In genomic region chr7:100091411-100092181, GRCh38 we compare ENCODE assay signal across 1 cellular context.
TF ChIP-seq lines count a peak whose summit lies in the region.

No MANE protein-coding gene starts in this region.

TF ChIP-seq in H1, 55 proteins besides CTCF, POLR2A, EP300 and RAD21:
- TF ChIP-seq JUN (IDR thresholded peaks at IDR 0.05; ENCODE audit: low read depth, low read length) (no peak), BACH1 (IDR thresholded peaks at IDR 0.05; ENCODE audit: low read length) (no peak), CREB1 (IDR thresholded peaks at IDR 0.05) (no peak), SIN3A (conservative IDR thresholded peaks at IDR 0.05 in 1 of 2, IDR thresholded peaks at IDR 0.05 in 1 of 2; ENCODE audit: low read depth in 1 of 2, low read length in 2 of 2) (0 out of 4 replicates have a peak, but pooled peaks of 1 of the 2 experiments have one; percentile 67), SP4 (IDR thresholded peaks at IDR 0.05; ENCODE audit: low read length) (peak; percentile 76; the same call in 1 of the 2 replicates), TAF1 (IDR thresholded peaks at IDR 0.05; ENCODE audit: low read depth, low read length) (no peak), PHF8 (conservative IDR thresholded peaks at IDR 0.05; ENCODE audit: low read depth, low read length) (no peak), ATF3 (IDR thresholded peaks at IDR 0.05; ENCODE audit: insufficient read depth, low read depth, low read length) (no peak), SP2 (IDR thresholded peaks at IDR 0.05; ENCODE audit: low read length) (no peak), POLR2AphosphoS5 (IDR thresholded peaks at IDR 0.05; ENCODE audit: low read depth, low read length) (peak; percentile 96), RFX5 (IDR thresholded peaks at IDR 0.05; ENCODE audit: borderline replicate concordance, low read depth, low read length) (no peak), TBP (IDR thresholded peaks at IDR 0.05; ENCODE audit: low read depth, low read length) (no peak), EGR1 (IDR thresholded peaks at IDR 0.05; ENCODE audit: borderline replicate concordance, low read depth, low read length) (no peak), RXRA (IDR thresholded peaks at IDR 0.05; ENCODE audit: insufficient read depth, low read depth, low read length) (no peak), BRCA1 (IDR thresholded peaks at IDR 0.05; ENCODE audit: low read depth, low read length) (no peak), SIX5 (IDR thresholded peaks at IDR 0.05; ENCODE audit: low read depth, low read length) (no peak), HDAC6 (IDR thresholded peaks at IDR 0.05; ENCODE audit: low read depth, low read length) (no peak), CHD2 (IDR thresholded peaks at IDR 0.05; ENCODE audit: low read length) (peak; percentile 50), YY1 (IDR thresholded peaks at IDR 0.05; ENCODE audit: low read depth, low read length) (no peak), CBX5 (IDR thresholded peaks at IDR 0.05; ENCODE audit: low read depth, low read length) (no peak), SUZ12 (IDR thresholded peaks at IDR 0.05; ENCODE audit: low read length) (no peak), EZH2 (IDR thresholded peaks at IDR 0.05; ENCODE audit: low read depth, low read length, severe bottlenecking) (no peak), USF2 (IDR thresholded peaks at IDR 0.05; ENCODE audit: low read length) (0 out of 2 replicates have a peak, but pooled peaks have one; percentile 12), CHD1 (IDR thresholded peaks at IDR 0.05; ENCODE audit: low read depth, low read length) (no peak), SRF (IDR thresholded peaks at IDR 0.05; ENCODE audit: low read depth, low read length) (no peak), KDM4A (IDR thresholded peaks at IDR 0.05; ENCODE audit: low read depth, low read length, severe bottlenecking) (no peak), GTF2F1 (IDR thresholded peaks at IDR 0.05; ENCODE audit: borderline replicate concordance, low read depth, low read length) (no peak), TAF7 (optimal IDR thresholded peaks at IDR 0.05; ENCODE audit: borderline replicate concordance, low read depth, low read length) (peak; percentile 65), TCF12 (IDR thresholded peaks at IDR 0.05; ENCODE audit: low read depth, low read length) (no peak), CEBPB (IDR thresholded peaks at IDR 0.05; ENCODE audit: low read depth, low read length) (no peak), GABPA (IDR thresholded peaks at IDR 0.05; ENCODE audit: borderline replicate concordance, insufficient read depth, low read length) (no peak), RNF2 (IDR thresholded peaks at IDR 0.05; ENCODE audit: borderline replicate concordance, low read depth, low read length, missing control alignments, poor library complexity, severe bottlenecking) (no peak), POU5F1 (IDR thresholded peaks at IDR 0.05; ENCODE audit: low read depth, low read length) (no peak), HDAC2 (IDR thresholded peaks at IDR 0.05; ENCODE audit: borderline replicate concordance in 1 of 2, low read depth in 2 of 2, low read length in 2 of 2) (no peak), KDM1A (IDR thresholded peaks at IDR 0.05; ENCODE audit: borderline replicate concordance, low read length) (no peak), KDM5A (IDR thresholded peaks at IDR 0.05; ENCODE audit: low read length) (no peak), BCL11A (IDR thresholded peaks at IDR 0.05; ENCODE audit: low read depth in 2 of 2, low read length in 2 of 2) (no peak), ZNF274 (IDR thresholded peaks at IDR 0.05; ENCODE audit: borderline replicate concordance, extremely low read depth, low read length) (no peak)
- TF ChIP-seq, protein P1, sequence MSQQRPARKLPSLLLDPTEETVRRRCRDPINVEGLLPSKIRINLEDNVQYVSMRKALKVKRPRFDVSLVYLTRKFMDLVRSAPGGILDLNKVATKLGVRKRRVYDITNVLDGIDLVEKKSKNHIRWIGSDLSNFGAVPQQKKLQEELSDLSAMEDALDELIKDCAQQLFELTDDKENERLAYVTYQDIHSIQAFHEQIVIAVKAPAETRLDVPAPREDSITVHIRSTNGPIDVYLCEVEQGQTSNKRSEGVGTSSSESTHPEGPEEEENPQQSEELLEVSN (IDR thresholded peaks at IDR 0.05), result no peak
- TF ChIP-seq, protein P2, sequence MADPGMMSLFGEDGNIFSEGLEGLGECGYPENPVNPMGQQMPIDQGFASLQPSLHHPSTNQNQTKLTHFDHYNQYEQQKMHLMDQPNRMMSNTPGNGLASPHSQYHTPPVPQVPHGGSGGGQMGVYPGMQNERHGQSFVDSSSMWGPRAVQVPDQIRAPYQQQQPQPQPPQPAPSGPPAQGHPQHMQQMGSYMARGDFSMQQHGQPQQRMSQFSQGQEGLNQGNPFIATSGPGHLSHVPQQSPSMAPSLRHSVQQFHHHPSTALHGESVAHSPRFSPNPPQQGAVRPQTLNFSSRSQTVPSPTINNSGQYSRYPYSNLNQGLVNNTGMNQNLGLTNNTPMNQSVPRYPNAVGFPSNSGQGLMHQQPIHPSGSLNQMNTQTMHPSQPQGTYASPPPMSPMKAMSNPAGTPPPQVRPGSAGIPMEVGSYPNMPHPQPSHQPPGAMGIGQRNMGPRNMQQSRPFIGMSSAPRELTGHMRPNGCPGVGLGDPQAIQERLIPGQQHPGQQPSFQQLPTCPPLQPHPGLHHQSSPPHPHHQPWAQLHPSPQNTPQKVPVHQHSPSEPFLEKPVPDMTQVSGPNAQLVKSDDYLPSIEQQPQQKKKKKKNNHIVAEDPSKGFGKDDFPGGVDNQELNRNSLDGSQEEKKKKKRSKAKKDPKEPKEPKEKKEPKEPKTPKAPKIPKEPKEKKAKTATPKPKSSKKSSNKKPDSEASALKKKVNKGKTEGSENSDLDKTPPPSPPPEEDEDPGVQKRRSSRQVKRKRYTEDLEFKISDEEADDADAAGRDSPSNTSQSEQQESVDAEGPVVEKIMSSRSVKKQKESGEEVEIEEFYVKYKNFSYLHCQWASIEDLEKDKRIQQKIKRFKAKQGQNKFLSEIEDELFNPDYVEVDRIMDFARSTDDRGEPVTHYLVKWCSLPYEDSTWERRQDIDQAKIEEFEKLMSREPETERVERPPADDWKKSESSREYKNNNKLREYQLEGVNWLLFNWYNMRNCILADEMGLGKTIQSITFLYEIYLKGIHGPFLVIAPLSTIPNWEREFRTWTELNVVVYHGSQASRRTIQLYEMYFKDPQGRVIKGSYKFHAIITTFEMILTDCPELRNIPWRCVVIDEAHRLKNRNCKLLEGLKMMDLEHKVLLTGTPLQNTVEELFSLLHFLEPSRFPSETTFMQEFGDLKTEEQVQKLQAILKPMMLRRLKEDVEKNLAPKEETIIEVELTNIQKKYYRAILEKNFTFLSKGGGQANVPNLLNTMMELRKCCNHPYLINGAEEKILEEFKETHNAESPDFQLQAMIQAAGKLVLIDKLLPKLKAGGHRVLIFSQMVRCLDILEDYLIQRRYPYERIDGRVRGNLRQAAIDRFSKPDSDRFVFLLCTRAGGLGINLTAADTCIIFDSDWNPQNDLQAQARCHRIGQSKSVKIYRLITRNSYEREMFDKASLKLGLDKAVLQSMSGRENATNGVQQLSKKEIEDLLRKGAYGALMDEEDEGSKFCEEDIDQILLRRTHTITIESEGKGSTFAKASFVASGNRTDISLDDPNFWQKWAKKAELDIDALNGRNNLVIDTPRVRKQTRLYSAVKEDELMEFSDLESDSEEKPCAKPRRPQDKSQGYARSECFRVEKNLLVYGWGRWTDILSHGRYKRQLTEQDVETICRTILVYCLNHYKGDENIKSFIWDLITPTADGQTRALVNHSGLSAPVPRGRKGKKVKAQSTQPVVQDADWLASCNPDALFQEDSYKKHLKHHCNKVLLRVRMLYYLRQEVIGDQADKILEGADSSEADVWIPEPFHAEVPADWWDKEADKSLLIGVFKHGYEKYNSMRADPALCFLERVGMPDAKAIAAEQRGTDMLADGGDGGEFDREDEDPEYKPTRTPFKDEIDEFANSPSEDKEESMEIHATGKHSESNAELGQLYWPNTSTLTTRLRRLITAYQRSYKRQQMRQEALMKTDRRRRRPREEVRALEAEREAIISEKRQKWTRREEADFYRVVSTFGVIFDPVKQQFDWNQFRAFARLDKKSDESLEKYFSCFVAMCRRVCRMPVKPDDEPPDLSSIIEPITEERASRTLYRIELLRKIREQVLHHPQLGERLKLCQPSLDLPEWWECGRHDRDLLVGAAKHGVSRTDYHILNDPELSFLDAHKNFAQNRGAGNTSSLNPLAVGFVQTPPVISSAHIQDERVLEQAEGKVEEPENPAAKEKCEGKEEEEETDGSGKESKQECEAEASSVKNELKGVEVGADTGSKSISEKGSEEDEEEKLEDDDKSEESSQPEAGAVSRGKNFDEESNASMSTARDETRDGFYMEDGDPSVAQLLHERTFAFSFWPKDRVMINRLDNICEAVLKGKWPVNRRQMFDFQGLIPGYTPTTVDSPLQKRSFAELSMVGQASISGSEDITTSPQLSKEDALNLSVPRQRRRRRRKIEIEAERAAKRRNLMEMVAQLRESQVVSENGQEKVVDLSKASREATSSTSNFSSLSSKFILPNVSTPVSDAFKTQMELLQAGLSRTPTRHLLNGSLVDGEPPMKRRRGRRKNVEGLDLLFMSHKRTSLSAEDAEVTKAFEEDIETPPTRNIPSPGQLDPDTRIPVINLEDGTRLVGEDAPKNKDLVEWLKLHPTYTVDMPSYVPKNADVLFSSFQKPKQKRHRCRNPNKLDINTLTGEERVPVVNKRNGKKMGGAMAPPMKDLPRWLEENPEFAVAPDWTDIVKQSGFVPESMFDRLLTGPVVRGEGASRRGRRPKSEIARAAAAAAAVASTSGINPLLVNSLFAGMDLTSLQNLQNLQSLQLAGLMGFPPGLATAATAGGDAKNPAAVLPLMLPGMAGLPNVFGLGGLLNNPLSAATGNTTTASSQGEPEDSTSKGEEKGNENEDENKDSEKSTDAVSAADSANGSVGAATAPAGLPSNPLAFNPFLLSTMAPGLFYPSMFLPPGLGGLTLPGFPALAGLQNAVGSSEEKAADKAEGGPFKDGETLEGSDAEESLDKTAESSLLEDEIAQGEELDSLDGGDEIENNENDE (IDR thresholded peaks at IDR 0.05; ENCODE audit: insufficient replicate concordance, low read length), result peak; percentile 37
- TF ChIP-seq, protein P3, sequence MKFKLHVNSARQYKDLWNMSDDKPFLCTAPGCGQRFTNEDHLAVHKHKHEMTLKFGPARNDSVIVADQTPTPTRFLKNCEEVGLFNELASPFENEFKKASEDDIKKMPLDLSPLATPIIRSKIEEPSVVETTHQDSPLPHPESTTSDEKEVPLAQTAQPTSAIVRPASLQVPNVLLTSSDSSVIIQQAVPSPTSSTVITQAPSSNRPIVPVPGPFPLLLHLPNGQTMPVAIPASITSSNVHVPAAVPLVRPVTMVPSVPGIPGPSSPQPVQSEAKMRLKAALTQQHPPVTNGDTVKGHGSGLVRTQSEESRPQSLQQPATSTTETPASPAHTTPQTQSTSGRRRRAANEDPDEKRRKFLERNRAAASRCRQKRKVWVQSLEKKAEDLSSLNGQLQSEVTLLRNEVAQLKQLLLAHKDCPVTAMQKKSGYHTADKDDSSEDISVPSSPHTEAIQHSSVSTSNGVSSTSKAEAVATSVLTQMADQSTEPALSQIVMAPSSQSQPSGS (IDR thresholded peaks at IDR 0.05; ENCODE audit: low read length), result peak; percentile 90
